ENCODE assay signal across 11 cellular contexts in genomic region chr2:101063753-101064502, GRCh38.
DNase-seq lines count a peak whose midpoint lies in the region; ATAC-seq, FAIRE-seq and TF ChIP-seq lines count a peak whose summit lies in the region.
"Had no signal": no experiment of that assay in that cellular context is flagged by ENCODE, and none has a peak within 500 bp of the region (broad histone marks: within the 10 kb centered on the region; RNA-seq: fewer than 3 reads in every experiment).

No MANE protein-coding gene starts in this region.

- H3K36me3 ChIP-seq in GM23248 (ENCODE audit: low read depth), result no peaks in the 10 kb centered on the region
- no peaks in the 10 kb centered on the region for H3K36me3 ChIP-seq in breast epithelium
- peaks cover 0 to 6% of the 10 kb centered on the region in 2 donors for H3K36me3 ChIP-seq in left lung
- peaks cover 0 to 4% (median 0%) of the 10 kb centered on the region in 3 donors for H3K36me3 ChIP-seq in tibial artery

- H3K9ac ChIP-seq in GM23248, result peak overlapping the region; percentile 29

- peaks cover 30% of the 10 kb centered on the region for H3K4me1 ChIP-seq in GM23248 (ENCODE audit: insufficient read depth)
- H3K4me1 ChIP-seq in breast epithelium, result peaks cover 0 to 21% of the 10 kb centered on the region in 2 donors
- H3K4me1 ChIP-seq in left lung, result peaks cover 5 to 7% of the 10 kb centered on the region in 2 donors
- H3K4me1 ChIP-seq in tibial artery, result peaks cover 0 to 25% (median 9%) of the 10 kb centered on the region in 4 donors

- WGBS in GM23248 (ENCODE audit: low coverage in 1 of 2, low lambda C conversion rate in 2 of 2, missing lambda C conversion rate in 2 of 2), 2 experiments, result 50% methylated on average over 3 of the region's 3 CpGs

- no peaks in the 10 kb centered on the region for H3K9me2 ChIP-seq in GM23248 (ENCODE audit: insufficient read depth)

- FAIRE-seq in H54 (lab: Jason Lieb, UNC), result no peak

- intact Hi-C loops in breast epithelium (cut with DNase I; ENCODE audit: low total_unique reads) (loop anchor here (10.0 kb wide), 1 partner anchor 61 kb away; no protein-coding TSS in a partner anchor), left lung (cut with DNase I) (no loop called here), tibial artery (cut with DNase I; ENCODE audit: low total_unique reads) (no loop called here)

- H3K9me3 ChIP-seq in GM23248 (ENCODE audit: low read depth), result no peaks in the 10 kb centered on the region
- no peaks in the 10 kb centered on the region for H3K9me3 ChIP-seq in breast epithelium
- no peaks in the 10 kb centered on the region for H3K9me3 ChIP-seq in left lung
- H3K9me3 ChIP-seq in tibial artery, result no peaks in the 10 kb centered on the region

- H3K4me2 ChIP-seq in GM23248 (ENCODE audit: unreplicated experiment), result peak overlapping the region; percentile 40

- no peaks in the 10 kb centered on the region for H3K79me2 ChIP-seq in GM23248 (ENCODE audit: insufficient read depth)

- DNase-seq in ACHN (peak; percentile 66), GM23248 (peak; percentile 80), breast epithelium (ENCODE audit: low spot score in 2 of 2) (no peak), left lung (no peak), H54 (ENCODE audit: insufficient read length, low spot score) (no peak), tibial artery (no peak)
- no peak for DNase-seq in stimulated activated CD4-positive, alpha-beta T cell treated with anti-CD3 and anti-CD28 coated beads, Interleukin-4, amount 100 ng/mL, for 4 hours
- DNase-seq in stimulated activated naive CD4-positive, alpha-beta T cell (lab: John Stamatoyannopoulos, UW), result no peak
- DNase-seq: activated T-cell treated with anti-CD3 and anti-CD28 coated beads, Interleukin-2, amount 50 U/mL, for 48 hours; dorsolateral prefrontal cortex; T-helper 2 cell had no signal

- H3K27me3 ChIP-seq in GM23248 (replicated peaks; ENCODE audit: insufficient read depth) (no peaks in the 10 kb centered on the region), breast epithelium (no peaks in the 10 kb centered on the region), left lung (no peaks in the 10 kb centered on the region), tibial artery (no peaks in the 10 kb centered on the region)
- H3K27me3 ChIP-seq: dorsolateral prefrontal cortex had no signal

- ATAC-seq in left lung, result peak; percentile 24

- H3F3A ChIP-seq in GM23248 (ENCODE audit: insufficient read depth), result peaks cover 27% of the 10 kb centered on the region

- no peak overlapping the region for H2AFZ ChIP-seq in GM23248

- TF ChIP-seq POLR2A in breast epithelium (IDR thresholded peaks at IDR 0.05) (no peak), H54 (IDR thresholded peaks at IDR 0.05; ENCODE audit: low read depth, low read length) (no peak)

- H3K4me3 ChIP-seq in GM23248, result no peak overlapping the region; the same call in 1 of the 2 replicates
- no peak overlapping the region for H3K4me3 ChIP-seq in breast epithelium
- no peak overlapping the region for H3K4me3 ChIP-seq in left lung
- H3K4me3 ChIP-seq in tibial artery, result no peak overlapping the region
- H3K4me3 ChIP-seq: dorsolateral prefrontal cortex had no signal

- TF ChIP-seq CTCF in breast epithelium (IDR thresholded peaks at IDR 0.05), result no peak
- no peak for TF ChIP-seq CTCF in left lung (IDR thresholded peaks at IDR 0.05)
- TF ChIP-seq CTCF in tibial artery (IDR thresholded peaks at IDR 0.05), result no peak

- H3K27ac ChIP-seq in GM23248 (peak overlapping the region; percentile 64), breast epithelium (peak overlapping the region; percentile 62 to 76), left lung (peak overlapping the region in 1 of 2 donors; percentile 14), tibial artery (no peak overlapping the region)
- H3K27ac ChIP-seq: dorsolateral prefrontal cortex had no signal

- H4K20me1 ChIP-seq in GM23248 (ENCODE audit: insufficient read depth), result no peaks in the 10 kb centered on the region

- in situ Hi-C loops in ACHN (cut with HindIII; ENCODE audit: low pct_ligation_motif_present, low pct_unique_long_range_greater_than_20kb, low sequenced_read_pairs), result no loop called here
- in situ Hi-C loops in GM23248 (cut with MboI), result no loop called here

Comparison
In these comparisons a context has a peak if more than half of its experiments do, and no peak if none do; other contexts are left out.
1. DNase-seq: peak in ACHN (single experiment) and GM23248 (single experiment); none in breast epithelium (0 of 2), left lung (0 of 2), stimulated activated CD4-positive, alpha-beta T cell treated with anti-CD3 and anti-CD28 coated beads, Interleukin-4, amount 100 ng/mL, for 4 hours (0 of 2), stimulated activated naive CD4-positive, alpha-beta T cell (0 of 6), H54 (single experiment) and tibial artery (0 of 2).
2. H3K27ac ChIP-seq: peak in GM23248 (single experiment) and breast epithelium (2 of 2); none in tibial artery (0 of 2).